In genomic region chr2:32678825-32679224, GRCh38 we compare ENCODE assay signal across 23 cellular contexts. TPM values are rescaled to one million over a fixed set of nuclear protein-coding genes. Genes with fewer than 3 reads are reported as not detected.
DNase-seq lines count a peak whose midpoint lies in the region; ATAC-seq and TF ChIP-seq lines count a peak whose summit lies in the region.
"Had no signal": no experiment of that assay in that cellular context is flagged by ENCODE, and none has a peak within 500 bp of the region (broad histone marks: within the 10 kb centered on the region; RNA-seq: fewer than 3 reads in every experiment).

No MANE protein-coding gene starts in this region.

- H3K4me1 ChIP-seq in Loucy (ENCODE audit: insufficient read depth, low read length, poor library complexity, severe bottlenecking), result peaks cover 9% of the 10 kb centered on the region
- peaks cover 3% of the 10 kb centered on the region for H3K4me1 ChIP-seq in mesenchymal stem cell (ENCODE audit: control insufficient read depth, insufficient read depth, low read depth, low read length)
- H3K4me1 ChIP-seq: HAP-1, vagina had no signal

- no peak overlapping the region for H4K91ac ChIP-seq in mesenchymal stem cell (ENCODE audit: low read length)

- H3K79me1 ChIP-seq in mesenchymal stem cell (replicated peaks; ENCODE audit: low read length, poor library complexity, severe bottlenecking), result peaks cover 9% of the 10 kb centered on the region

- H3K4me2 ChIP-seq in Loucy (ENCODE audit: low read depth, low read length, poor library complexity, severe bottlenecking) (no peak overlapping the region), mesenchymal stem cell (ENCODE audit: low read length, poor library complexity, severe bottlenecking) (no peak overlapping the region)
- H3K4me2 ChIP-seq: KMS-11 had no signal

- H3K14ac ChIP-seq in mesenchymal stem cell (ENCODE audit: low read length in 2 of 2), result no peak overlapping the region

- peaks cover 20% of the 10 kb centered on the region for H3K36me3 Mint-ChIP-seq in activated CD4-positive, alpha-beta T cell treated with anti-CD3 and anti-CD28 coated beads, Interleukin-2, amount 10 ng/mL, durations not matched to agents 24 days and 14 days (ENCODE audit: low read depth)

- H2AK5ac ChIP-seq in mesenchymal stem cell (ENCODE audit: low read length, severe bottlenecking), result no peak overlapping the region

- H3K36me3 ChIP-seq in Loucy (ENCODE audit: insufficient read depth, low read length) (no peaks in the 10 kb centered on the region; the same call in 1 of the 2 replicates), mesenchymal stem cell (ENCODE audit: control insufficient read depth in 1 of 2, insufficient read depth in 2 of 2, low read depth in 1 of 2, low read length in 2 of 2) (peaks cover 1 to 12% of the 10 kb centered on the region in 2 experiments)
- H3K36me3 ChIP-seq: cardiac muscle cell, HAP-1 had no signal

- H2BK120ac ChIP-seq in mesenchymal stem cell (ENCODE audit: low read depth, low read length), result no peak overlapping the region

- intact Hi-C loops in activated CD4-positive, alpha-beta T cell treated with anti-CD3 and anti-CD28 coated beads, Interleukin-2, amount 10 ng/mL, durations not matched to agents 24 days and 14 days (cut with micrococcal nuclease), result no loop called here

- H3K9me3 Mint-ChIP-seq in activated CD4-positive, alpha-beta T cell treated with anti-CD3 and anti-CD28 coated beads, Interleukin-2, amount 10 ng/mL, durations not matched to agents 24 days and 14 days, result no peaks in the 10 kb centered on the region
- H3K9me3 Mint-ChIP-seq: stimulated activated naive CD8-positive, alpha-beta T cell treated with anti-CD3 and anti-CD28 coated beads, Interleukin-15, Interleukin-2, amounts not matched to agents 100 ng/mL and 50 ng/mL, for 24 hours had no signal

- no peak overlapping the region for H3K27ac ChIP-seq in mesenchymal stem cell (ENCODE audit: low read length, poor library complexity, severe bottlenecking)
- H3K27ac ChIP-seq: cardiac muscle cell, heart left ventricle, KMS-11, spleen, vagina, VCaP had no signal

- DNase-seq in Caki2 (ENCODE audit: low read depth) (peak; percentile 39), cardiac fibroblast (ENCODE audit: low read depth in 2 of 2) (peak; percentile 54 to 67), mesenchymal stem cell (peak; percentile 31), NCI-H524 (lab: John Stamatoyannopoulos, UW) (no peak)
- no peak for DNase-seq in activated CD4-positive, alpha-beta T cell treated with anti-CD3 and anti-CD28 coated beads, Interleukin-2, amount 10 ng/mL, durations not matched to agents 24 days and 14 days
- DNase-seq in effector CD4-positive, alpha-beta T cell, result no peak
- DNase-seq: activated CD8-positive, alpha-beta memory T cell treated with anti-CD3 and anti-CD28 coated beads, Interleukin-2, amount 10 ng/mL, durations not matched to agents 7 days and 5 days; activated gamma-delta T cell treated with Interleukin-2 at 50 U/mL for 16 hours; C1 segment of cervical spinal cord; DMS53; heart left ventricle; mucosa of descending colon; NCI-H1694; NCI-H446; spleen had no signal

- H3K27me3 Mint-ChIP-seq in activated CD4-positive, alpha-beta T cell treated with anti-CD3 and anti-CD28 coated beads, Interleukin-2, amount 10 ng/mL, durations not matched to agents 24 days and 14 days, result no peaks in the 10 kb centered on the region
- H3K27me3 Mint-ChIP-seq: activated CD8-positive, alpha-beta memory T cell treated with anti-CD3 and anti-CD28 coated beads, Interleukin-2, amount 10 ng/mL, durations not matched to agents 7 days and 5 days; stimulated activated naive CD8-positive, alpha-beta T cell treated with anti-CD3 and anti-CD28 coated beads, Interleukin-15, Interleukin-2, amounts not matched to agents 100 ng/mL and 50 ng/mL, for 24 hours had no signal

- TF ChIP-seq CTCF in Loucy (conservative IDR thresholded peaks at IDR 0.05; ENCODE audit: low read length) (peak; percentile 43; the same call in 1 of the 2 replicates), cardiac fibroblast (IDR thresholded peaks at IDR 0.05; ENCODE audit: low read depth, low read length) (no peak)

- H3K79me2 ChIP-seq in Loucy (ENCODE audit: insufficient read depth, low read length), result no peaks in the 10 kb centered on the region

- H3K4me3 ChIP-seq in Loucy (ENCODE audit: low read length, poor library complexity, severe bottlenecking) (no peak overlapping the region), cardiac fibroblast (replicated peaks in 1 of 2; ENCODE audit: low read depth in 2 of 2, low read length in 2 of 2) (no peak overlapping the region), mesenchymal stem cell (ENCODE audit: insufficient read depth in 1 of 2, low read depth in 1 of 2, low read length in 2 of 2) (no peak overlapping the region)
- H3K4me3 ChIP-seq: cardiac muscle cell, HAP-1, heart left ventricle, mucosa of descending colon, spleen, vagina had no signal

- H3K9ac ChIP-seq in Loucy (ENCODE audit: low read depth, low read length, poor library complexity, severe bottlenecking) (no peak overlapping the region), mesenchymal stem cell (ENCODE audit: low read length) (no peak overlapping the region)
- H3K9ac ChIP-seq: KMS-11 had no signal

- no peaks in the 10 kb centered on the region for H3K9me3 ChIP-seq in Loucy (ENCODE audit: insufficient read depth, low read depth, low read length)
- no peaks in the 10 kb centered on the region for H3K9me3 ChIP-seq in mesenchymal stem cell (ENCODE audit: control insufficient read depth, low read length)
- H3K9me3 ChIP-seq: HAP-1, heart left ventricle, mucosa of descending colon, spleen, vagina had no signal

- H3K27me3 ChIP-seq in Loucy (ENCODE audit: insufficient read depth, low read length, poor library complexity, severe bottlenecking), result no peaks in the 10 kb centered on the region
- no peaks in the 10 kb centered on the region for H3K27me3 ChIP-seq in mesenchymal stem cell (ENCODE audit: control insufficient read depth in 1 of 2, insufficient read depth in 1 of 2, low read length in 2 of 2)
- H3K27me3 ChIP-seq: cardiac muscle cell, heart left ventricle, spleen, vagina had no signal

- H2BK5ac ChIP-seq in mesenchymal stem cell (ENCODE audit: low read depth, low read length, poor library complexity, severe bottlenecking), result no peak overlapping the region

- no peaks in the 10 kb centered on the region for H3F3A ChIP-seq in Loucy (ENCODE audit: low read depth)

- no peaks in the 10 kb centered on the region for H3K9me2 ChIP-seq in Loucy (replicated peaks; ENCODE audit: low read depth, low read length)

- H3K4ac ChIP-seq in mesenchymal stem cell (ENCODE audit: low read depth in 1 of 2, low read length in 2 of 2), result no peak overlapping the region

- no peak overlapping the region for H4K8ac ChIP-seq in mesenchymal stem cell (ENCODE audit: low read length)

- no peak overlapping the region for H3K23ac ChIP-seq in mesenchymal stem cell (ENCODE audit: low read length in 2 of 2)

- H4K20me1 ChIP-seq in Loucy (ENCODE audit: insufficient read depth, low read length, poor library complexity, severe bottlenecking), result no peaks in the 10 kb centered on the region

- in situ Hi-C loops in Caki2 (cut with HindIII; ENCODE audit: low pct_unique_long_range_greater_than_20kb, low sequenced_read_pairs), result no loop called here

- H2BK12ac ChIP-seq in mesenchymal stem cell (ENCODE audit: low read length in 2 of 2), result no peak overlapping the region

- no peak overlapping the region for H3K4me3 Mint-ChIP-seq in activated CD4-positive, alpha-beta T cell treated with anti-CD3 and anti-CD28 coated beads, Interleukin-2, amount 10 ng/mL, durations not matched to agents 24 days and 14 days
- H3K4me3 Mint-ChIP-seq: activated CD8-positive, alpha-beta memory T cell treated with anti-CD3 and anti-CD28 coated beads, Interleukin-2, amount 10 ng/mL, durations not matched to agents 7 days and 5 days; stimulated activated naive CD8-positive, alpha-beta T cell treated with anti-CD3 and anti-CD28 coated beads, Interleukin-15, Interleukin-2, amounts not matched to agents 100 ng/mL and 50 ng/mL, for 24 hours had no signal

- H3K18ac ChIP-seq in mesenchymal stem cell (ENCODE audit: low read depth in 1 of 2, low read length in 2 of 2), result no peak overlapping the region

- H3K27ac Mint-ChIP-seq in activated CD4-positive, alpha-beta T cell treated with anti-CD3 and anti-CD28 coated beads, Interleukin-2, amount 10 ng/mL, durations not matched to agents 24 days and 14 days, result no peak overlapping the region
- H3K27ac Mint-ChIP-seq: activated CD8-positive, alpha-beta memory T cell treated with anti-CD3 and anti-CD28 coated beads, Interleukin-2, amount 10 ng/mL, durations not matched to agents 7 days and 5 days; stimulated activated naive CD8-positive, alpha-beta T cell treated with anti-CD3 and anti-CD28 coated beads, Interleukin-15, Interleukin-2, amounts not matched to agents 100 ng/mL and 50 ng/mL, for 24 hours had no signal

- H3K4me1 Mint-ChIP-seq in activated CD4-positive, alpha-beta T cell treated with anti-CD3 and anti-CD28 coated beads, Interleukin-2, amount 10 ng/mL, durations not matched to agents 24 days and 14 days, result no peaks in the 10 kb centered on the region
- H3K4me1 Mint-ChIP-seq: activated CD8-positive, alpha-beta memory T cell treated with anti-CD3 and anti-CD28 coated beads, Interleukin-2, amount 10 ng/mL, durations not matched to agents 7 days and 5 days had no signal

- H2AFZ ChIP-seq in Loucy (ENCODE audit: low read length), result no peak overlapping the region
- H2AFZ ChIP-seq in mesenchymal stem cell (ENCODE audit: low read depth, low read length), result no peak overlapping the region

- no peak overlapping the region for H2BK15ac ChIP-seq in mesenchymal stem cell (ENCODE audit: low read depth, poor library complexity, severe bottlenecking)

- no peak for ATAC-seq in GM21528 (IDR thresholded peaks at IDR 0.05; ENCODE audit: low FRiP score, unreplicated experiment)
- ATAC-seq: activated CD8-positive, alpha-beta memory T cell treated with anti-CD3 and anti-CD28 coated beads, Interleukin-2, amount 10 ng/mL, durations not matched to agents 7 days and 5 days; heart left ventricle; mucosa of descending colon had no signal

RNA-seq across cellular contexts. Expression of gene TTC27, which starts 51.0 kb away (rescaled TPM):
- total RNA-seq in Caki2 (2014; rRNA removed; shearing (Covaris generic); ENCODE audit: low replicate concordance), result 24.6 and 45.2 TPM in 2 replicates
- 8.3 TPM for polyA plus RNA-seq in mesenchymal stem cell (2013, experiment 1 of 2)
- 11.0 TPM for polyA plus RNA-seq in mesenchymal stem cell (2013, experiment 2 of 2)
- total RNA-seq in activated CD4-positive, alpha-beta T cell treated with anti-CD3 and anti-CD28 coated beads, Interleukin-2, amount 10 ng/mL, durations not matched to agents 24 days and 14 days, result 40.8 and 46.8 TPM in 2 replicates

Comparison
In these comparisons a context has a peak if more than half of its experiments do, and no peak if none do; other contexts are left out.
1. DNase-seq: peak in Caki2 (single experiment), cardiac fibroblast (2 of 2) and mesenchymal stem cell (single experiment); none in activated CD4-positive, alpha-beta T cell treated with anti-CD3 and anti-CD28 coated beads, Interleukin-2, amount 10 ng/mL, durations not matched to agents 24 days and 14 days (single experiment), effector CD4-positive, alpha-beta T cell (single experiment) and NCI-H524 (0 of 2).